ENCODE assay signal across 11 cellular contexts in the genomic region with DNA sequence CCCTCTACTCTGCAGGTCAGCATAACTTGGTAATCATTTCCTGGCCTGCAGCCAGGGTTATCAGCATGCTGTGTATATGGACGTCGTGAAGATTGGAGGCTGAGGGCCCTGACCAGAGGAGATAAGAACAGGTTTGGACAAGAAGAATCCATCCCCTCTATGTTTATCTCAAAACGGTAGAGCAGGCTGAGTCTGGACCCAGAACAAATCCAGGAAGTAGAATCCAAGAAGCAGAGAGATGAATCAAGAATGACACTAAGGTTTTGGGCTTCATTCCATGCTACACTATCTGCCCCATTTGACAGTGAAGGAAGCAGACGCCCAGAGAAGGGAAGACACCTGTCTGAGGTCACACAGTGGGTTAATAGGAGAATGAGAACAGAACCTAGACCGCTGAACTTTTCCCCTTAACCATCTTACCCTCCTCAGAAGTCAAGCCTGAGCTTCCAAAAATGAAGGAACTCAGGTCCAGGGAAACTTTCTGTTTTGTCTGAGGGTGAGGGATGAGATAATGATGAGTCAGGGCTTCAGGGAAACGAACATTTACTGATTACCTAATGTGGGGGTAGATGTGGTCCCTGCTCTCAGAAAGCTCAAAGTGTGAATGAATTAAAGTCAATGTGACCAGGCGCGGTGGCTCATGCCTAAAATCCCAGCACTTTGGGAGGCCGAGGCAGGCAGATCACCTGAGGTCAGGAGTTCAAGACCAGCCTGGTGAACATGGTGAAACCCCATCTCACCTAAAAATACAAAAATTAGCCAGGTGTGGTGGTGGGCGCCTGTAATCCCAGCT. TPM values are rescaled to one million over a fixed set of nuclear protein-coding genes. Genes with fewer than 3 reads are reported as not detected.
DNase-seq lines count a peak whose midpoint lies in the region; ATAC-seq, FAIRE-seq and TF ChIP-seq lines count a peak whose summit lies in the region.
"Had no signal": no experiment of that assay in that cellular context is flagged by ENCODE, and none has a peak within 500 bp of the region (broad histone marks: within the 10 kb centered on the region; RNA-seq: fewer than 3 reads in every experiment).

No MANE protein-coding gene starts in this region.

- H3K4me1 Mint-ChIP-seq in activated CD8-positive, alpha-beta memory T cell treated with anti-CD3 and anti-CD28 coated beads, Interleukin-2, amount 10 ng/mL, durations not matched to agents 7 days and 5 days: peaks cover 2% of the 10 kb centered on the region

- no peak overlapping the region for H3K27ac Mint-ChIP-seq in activated CD8-positive, alpha-beta memory T cell treated with anti-CD3 and anti-CD28 coated beads, Interleukin-2, amount 10 ng/mL, durations not matched to agents 7 days and 5 days
- H3K27ac Mint-ChIP-seq: type B pancreatic cell had no signal

- TF ChIP-seq CTCF in keratinocyte (optimal IDR thresholded peaks at IDR 0.05 in 1 of 3, IDR thresholded peaks at IDR 0.05 in 1 of 3, conservative IDR thresholded peaks at IDR 0.05 in 1 of 3; ENCODE audit: extremely low read depth in 1 of 3, insufficient read depth in 2 of 3, low read length in 3 of 3): no peak

- peak; percentile 80 for DNase-seq in EL
- peak; percentile 89 for DNase-seq in M059J (ENCODE audit: low read depth)
- peak; percentile 70 for DNase-seq in amniotic epithelial cell (ENCODE audit: low read depth)
- no peak for DNase-seq in keratinocyte (ENCODE audit: low read depth, low spot score)
- DNase-seq in GM12892 (ENCODE audit: insufficient read length): no peak
- no peak for DNase-seq in activated CD8-positive, alpha-beta memory T cell treated with anti-CD3 and anti-CD28 coated beads, Interleukin-2, amount 10 ng/mL, durations not matched to agents 7 days and 5 days
- no peak for DNase-seq in DMS79 treated with DMSO at 0.1 percent for 48 hours (lab: John Stamatoyannopoulos, UW)
- DNase-seq in anterior cingulate cortex (lab: John Stamatoyannopoulos, UW): no peak
- DNase-seq: glutamatergic neuron, SJCRH30 had no signal

- H3K9me3 Mint-ChIP-seq in activated CD8-positive, alpha-beta memory T cell treated with anti-CD3 and anti-CD28 coated beads, Interleukin-2, amount 10 ng/mL, durations not matched to agents 7 days and 5 days (ENCODE audit: low read depth): no peaks in the 10 kb centered on the region
- H3K9me3 Mint-ChIP-seq: type B pancreatic cell had no signal

- peak overlapping the region; percentile 80 for H2AFZ ChIP-seq in keratinocyte (ENCODE audit: control insufficient read depth, low read length)

- H3K9ac ChIP-seq in keratinocyte (ENCODE audit: control insufficient read depth, extremely low read depth, insufficient read depth, low read length): no peak overlapping the region

- no peaks in the 10 kb centered on the region for H3K9me3 ChIP-seq in keratinocyte (ENCODE audit: control insufficient read depth, low read depth, low read length)
- H3K9me3 ChIP-seq: SJCRH30 had no signal

- no peaks in the 10 kb centered on the region for H3K27me3 ChIP-seq in keratinocyte (ENCODE audit: control insufficient read depth, extremely low read depth, insufficient read depth, low read length)

- no peak for TF ChIP-seq POLR2A in GM12892 (IDR thresholded peaks at IDR 0.05; ENCODE audit: low read depth, low read length)

- no peaks in the 10 kb centered on the region for H3K79me2 ChIP-seq in keratinocyte (ENCODE audit: control insufficient read depth, insufficient read depth, low read length)

- no peak overlapping the region for H3K4me3 Mint-ChIP-seq in activated CD8-positive, alpha-beta memory T cell treated with anti-CD3 and anti-CD28 coated beads, Interleukin-2, amount 10 ng/mL, durations not matched to agents 7 days and 5 days
- H3K4me3 Mint-ChIP-seq: type B pancreatic cell had no signal

- H3K36me3 ChIP-seq in keratinocyte (ENCODE audit: control insufficient read depth in 2 of 2, extremely low read depth in 1 of 2, insufficient read depth in 2 of 2, low read length in 2 of 2): no peaks in the 10 kb centered on the region
- H3K36me3 ChIP-seq: SJCRH30 had no signal

- no peaks in the 10 kb centered on the region for H4K20me1 ChIP-seq in keratinocyte (ENCODE audit: control insufficient read depth, extremely low read depth, insufficient read depth, low read length)

- H3K4me2 ChIP-seq in keratinocyte (ENCODE audit: control insufficient read depth, extremely low read depth, insufficient read depth, low read depth, low read length): peak overlapping the region; percentile 63

- dilution Hi-C loops in keratinocyte (cut with MboI; ENCODE audit: extremely low pct_ligation_motif_present, low sequenced_read_pairs): no loop called here

- H3K36me3 Mint-ChIP-seq in activated CD8-positive, alpha-beta memory T cell treated with anti-CD3 and anti-CD28 coated beads, Interleukin-2, amount 10 ng/mL, durations not matched to agents 7 days and 5 days: no peaks in the 10 kb centered on the region
- H3K36me3 Mint-ChIP-seq: type B pancreatic cell had no signal

- H3K4me1 ChIP-seq in keratinocyte (ENCODE audit: control insufficient read depth, extremely low read depth, insufficient read depth, low read length): peaks cover 19% of the 10 kb centered on the region
- H3K4me1 ChIP-seq: SJCRH30 had no signal

- no peak for ATAC-seq in activated CD8-positive, alpha-beta memory T cell treated with anti-CD3 and anti-CD28 coated beads, Interleukin-2, amount 10 ng/mL, durations not matched to agents 7 days and 5 days

- CTCF ChIA-PET in activated CD8-positive, alpha-beta memory T cell treated with anti-CD3 and anti-CD28 coated beads, Interleukin-2, amount 10 ng/mL, durations not matched to agents 7 days and 5 days (lab: Charles Lee): no interaction called here

- no peaks in the 10 kb centered on the region for H3K9me1 ChIP-seq in keratinocyte (ENCODE audit: control insufficient read depth, extremely low read depth, insufficient read depth, low read length)

- FAIRE-seq in keratinocyte (lab: Jason Lieb, UNC) (no peak), GM12892 (lab: Jason Lieb, UNC) (no peak)

- no peak overlapping the region for H3K4me3 ChIP-seq in keratinocyte (ENCODE audit: control insufficient read depth in 2 of 3, extremely low read depth in 1 of 3, insufficient read depth in 2 of 3, low read depth in 1 of 3, low read length in 3 of 3)
- H3K4me3 ChIP-seq: SJCRH30 had no signal

- H3K27me3 Mint-ChIP-seq in activated CD8-positive, alpha-beta memory T cell treated with anti-CD3 and anti-CD28 coated beads, Interleukin-2, amount 10 ng/mL, durations not matched to agents 7 days and 5 days: no peaks in the 10 kb centered on the region
- H3K27me3 Mint-ChIP-seq: type B pancreatic cell had no signal

- peak overlapping the region; percentile 59 for H3K27ac ChIP-seq in keratinocyte (ENCODE audit: control insufficient read depth, insufficient read depth, low read length)
- H3K27ac ChIP-seq: SJCRH30 had no signal

RNA-seq across cellular contexts. Expression of a gene that starts 9.4 kb away (rescaled TPM):
- total RNA-seq in M059J (2014; rRNA removed; shearing (Covaris generic)): 60.3 and 61.1 TPM in 2 replicates
- polyA plus RNA-seq in keratinocyte: 33.4 to 39.9 TPM (median 35.8 TPM) in 3 replicates
- polyA plus RNA-seq in keratinocyte (2011; ENCODE audit: low read depth): 12.3 TPM
- polyA plus RNA-seq in keratinocyte (2011; cell fraction: cytosol; rRNA removed): 34.5 and 46.9 TPM in 2 replicates
- 15.0 and 16.0 TPM in 2 replicates for polyA plus RNA-seq in keratinocyte (2011; cell fraction: nucleus; rRNA removed)
- polyA plus RNA-seq in keratinocyte (2012; ENCODE audit: low replicate concordance): 23.4 and 34.3 TPM in 2 replicates
- polyA minus RNA-seq in keratinocyte: 14.3 to 15.9 TPM (median 14.9 TPM) in 3 replicates
- polyA minus RNA-seq in keratinocyte (2011; cell fraction: cytosol; rRNA and poly(A)+ RNA removed): 13.6 TPM
- 3.8 and 5.7 TPM in 2 replicates for polyA minus RNA-seq in keratinocyte (2011; cell fraction: nucleus; rRNA and poly(A)+ RNA removed)
- polyA plus RNA-seq in GM12892 (2012; ENCODE audit: missing spikeins): 25.1 TPM
- 10 to 100 TPM; 54.2 to 59.5 TPM for total RNA-seq in activated CD8-positive, alpha-beta memory T cell treated with anti-CD3 and anti-CD28 coated beads, Interleukin-2, amount 10 ng/mL, durations not matched to agents 7 days and 5 days

RNA-seq across cellular contexts. Expression of a gene that starts 9.5 kb away (rescaled TPM):
- 2.8 and 7.1 TPM in 2 replicates for total RNA-seq in M059J (2014; rRNA removed; shearing (Covaris generic))
- polyA plus RNA-seq in keratinocyte: 0.68 to 1.1 TPM (median 0.86 TPM) in 3 replicates
- 0.36 TPM for polyA plus RNA-seq in keratinocyte (2011; ENCODE audit: low read depth)
- polyA plus RNA-seq in keratinocyte (2011; cell fraction: cytosol; rRNA removed): 0.47 and 0.49 TPM in 2 replicates
- polyA plus RNA-seq in keratinocyte (2011; cell fraction: nucleus; rRNA removed): 1.8 TPM in 2 replicates
- 0.48 and 0.80 TPM in 2 replicates for polyA plus RNA-seq in keratinocyte (2012; ENCODE audit: low replicate concordance)
- polyA minus RNA-seq in keratinocyte: 0.58 to 1.0 TPM (median 0.69 TPM) in 3 replicates
- polyA minus RNA-seq in keratinocyte (2011; cell fraction: cytosol; rRNA and poly(A)+ RNA removed): 0.58 TPM
- polyA minus RNA-seq in keratinocyte (2011; cell fraction: nucleus; rRNA and poly(A)+ RNA removed): 0.63 and 1.0 TPM in 2 replicates
- 0.47 TPM for polyA plus RNA-seq in GM12892 (2012; ENCODE audit: missing spikeins)
- 1 to 10 TPM; 3.3 to 4.7 TPM for total RNA-seq in activated CD8-positive, alpha-beta memory T cell treated with anti-CD3 and anti-CD28 coated beads, Interleukin-2, amount 10 ng/mL, durations not matched to agents 7 days and 5 days

Comparison
In these comparisons a context has a peak if more than half of its experiments do, and no peak if none do; other contexts are left out.
1. DNase-seq: peak in EL (single experiment), M059J (single experiment) and amniotic epithelial cell (single experiment); none in keratinocyte (single experiment), GM12892 (single experiment), activated CD8-positive, alpha-beta memory T cell treated with anti-CD3 and anti-CD28 coated beads, Interleukin-2, amount 10 ng/mL, durations not matched to agents 7 days and 5 days (single experiment), DMS79 treated with DMSO at 0.1 percent for 48 hours (single experiment) and anterior cingulate cortex (0 of 58).